7 cellular contexts compared by ENCODE assay signal in the genomic region with DNA sequence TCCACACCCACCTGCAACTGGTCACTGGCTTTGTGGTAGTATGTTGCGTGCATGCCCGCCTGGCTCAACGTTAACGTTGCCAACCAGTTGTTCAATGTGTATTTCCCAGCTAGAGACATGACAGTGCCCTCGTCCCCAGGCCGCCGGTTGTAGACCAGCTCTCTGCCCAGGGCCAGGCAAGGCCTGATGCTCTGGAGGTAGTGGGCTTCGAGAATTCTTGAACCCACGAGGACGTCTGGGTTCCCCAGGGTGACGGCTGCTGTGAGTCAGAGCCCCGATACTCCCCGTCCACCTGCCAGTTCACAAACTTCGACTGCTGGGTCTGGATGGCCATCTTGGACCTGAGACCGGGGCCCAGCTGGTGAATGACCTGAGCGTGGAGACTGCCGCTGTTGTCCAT.
DNase-seq lines count a peak whose midpoint lies in the region; ATAC-seq and TF ChIP-seq lines count a peak whose summit lies in the region.
"Not testable (repeated sequence)": the region's sequence is repeated elsewhere in the genome, so short reads cannot be mapped to it uniquely, and the experiment has no call there.

No MANE protein-coding gene starts in this region.

- 86 to 89% methylated on average over 14 of the region's 17 CpGs for WGBS in heart right ventricle, 2 donors

- TF ChIP-seq CTCF in heart right ventricle (IDR thresholded peaks at IDR 0.05); omental fat pad (IDR thresholded peaks at IDR 0.05): not testable (repeated sequence)

- ATAC-seq in heart right ventricle, result peak in 2 of 8 donors; percentile 31 to 44
- not testable (repeated sequence) for ATAC-seq in left lobe of liver; omental fat pad (ENCODE audit: low FRiP score)

- not testable (repeated sequence) for H3K36me3 ChIP-seq in heart right ventricle

- not testable (repeated sequence) for H3K27ac ChIP-seq in heart right ventricle

- DNase-seq in activated CD4-positive, alpha-beta T cell treated with anti-CD3 and anti-CD28 coated beads for 1 hour, result peak; percentile 18
- DNase-seq in activated gamma-delta T cell treated with Interleukin-2 at 50 U/mL for 16 hours (peak; percentile 3), ecto neural progenitor cell (ENCODE audit: low spot score) (peak; percentile 29), heart right ventricle (peak; percentile 2 to 10), left lobe of liver (ENCODE audit: low spot score) (peak; percentile 48), omental fat pad (ENCODE audit: low spot score) (peak; percentile 22)
- peak; percentile 2 for DNase-seq in stimulated activated CD4-positive, alpha-beta T cell treated with anti-CD3 and anti-CD28 coated beads, Interleukin-15, amount 100 ng/mL, for 24 hours

- H3K4me1 ChIP-seq in heart right ventricle, result not testable (repeated sequence)

- H3K27me3 ChIP-seq in heart right ventricle, result not testable (repeated sequence)

- not testable (repeated sequence) for H3K9me3 ChIP-seq in heart right ventricle

- not testable (repeated sequence) for H3K4me3 ChIP-seq in heart right ventricle

- intact Hi-C loops in heart right ventricle (cut with DNase I), result not testable (repeated sequence)
